Comparison of ENCODE assay signal across 9 cellular contexts in the genomic region with DNA sequence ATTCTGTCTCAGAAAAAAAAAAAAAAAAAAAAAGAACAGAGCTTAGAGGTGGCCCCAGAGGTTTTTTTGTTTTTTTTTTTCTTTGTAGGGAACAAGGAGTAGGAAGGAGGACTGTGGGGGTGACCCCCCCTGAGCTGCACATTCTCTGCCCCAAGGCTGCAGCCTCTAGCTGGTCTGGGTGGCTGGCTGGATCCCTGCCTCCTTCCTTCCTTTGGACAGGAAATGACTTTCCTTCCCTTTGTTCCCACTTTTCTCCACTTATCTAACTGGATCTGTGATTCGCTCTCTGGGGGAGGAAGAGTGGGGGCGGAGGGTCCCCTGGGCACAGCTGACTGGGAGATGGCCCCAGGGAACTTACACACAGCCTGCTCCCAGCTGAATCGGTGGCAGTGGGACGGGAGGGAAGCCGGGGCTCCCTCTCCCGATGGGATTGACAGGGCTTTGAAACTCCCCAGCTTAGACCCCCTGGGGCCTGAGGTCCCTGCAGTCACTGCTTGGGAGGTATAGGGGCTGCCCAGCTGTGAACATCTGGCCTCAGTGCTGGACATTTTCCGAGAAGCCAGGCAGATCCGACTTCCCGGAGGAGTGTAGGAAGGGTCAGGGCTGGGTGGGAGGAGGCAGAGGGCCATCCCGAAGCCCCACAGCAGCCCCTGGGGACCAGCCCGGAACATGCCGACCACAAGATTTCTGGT. TPM values are rescaled to one million over a fixed set of nuclear protein-coding genes. Genes with fewer than 3 reads are reported as not detected.
DNase-seq lines count a peak whose midpoint lies in the region; ATAC-seq and TF ChIP-seq lines count a peak whose summit lies in the region.
"Had no signal": no experiment of that assay in that cellular context is flagged by ENCODE, and none has a peak within 500 bp of the region (broad histone marks: within the 10 kb centered on the region; RNA-seq: fewer than 3 reads in every experiment).

No MANE protein-coding gene starts in this region.

- no peaks in the 10 kb centered on the region for H3K9me3 ChIP-seq in HUES6 (ENCODE audit: control insufficient read depth, insufficient read depth, low read depth, low read length)
- no peaks in the 10 kb centered on the region for H3K9me3 ChIP-seq in liver (ENCODE audit: control insufficient read depth in 4 of 4, low read length in 3 of 4)
- no peaks in the 10 kb centered on the region for H3K9me3 ChIP-seq in tibial artery

- H3K27me3 Mint-ChIP-seq in activated CD4-positive, alpha-beta memory T cell treated with anti-CD3 and anti-CD28 coated beads, Interleukin-2, amount 10 ng/mL, durations not matched to agents 7 days and 5 days: peaks cover 52% of the 10 kb centered on the region

- ATAC-seq in GM21529 (IDR thresholded peaks at IDR 0.05; ENCODE audit: unreplicated experiment): no peak

- TF ChIP-seq CTCF in liver (IDR thresholded peaks at IDR 0.05; ENCODE audit: low read depth, low read length, missing input control): no peak
- no peak for TF ChIP-seq CTCF in tibial artery (IDR thresholded peaks at IDR 0.05)

- H3K36me3 ChIP-seq in HUES6 (ENCODE audit: control insufficient read depth, insufficient read depth, low read length) (peaks cover 24% of the 10 kb centered on the region), liver (ENCODE audit: control insufficient read depth in 4 of 4, insufficient read depth in 3 of 4, low read depth in 1 of 4, low read length in 3 of 4) (peaks cover 0 to 4% (median 0%) of the 10 kb centered on the region in 4 donors), tibial artery (peaks cover 9 to 22% (median 9%) of the 10 kb centered on the region in 3 donors)

- H3K9me3 Mint-ChIP-seq in activated CD4-positive, alpha-beta memory T cell treated with anti-CD3 and anti-CD28 coated beads, Interleukin-2, amount 10 ng/mL, durations not matched to agents 7 days and 5 days: no peaks in the 10 kb centered on the region

- peak overlapping the region; percentile 91 for H3K9ac ChIP-seq in HUES6 (ENCODE audit: low read length)
- H3K9ac ChIP-seq in liver (ENCODE audit: low read depth in 1 of 2, low read length in 2 of 2): no peak overlapping the region

- peaks cover 10% of the 10 kb centered on the region for H3K4me1 Mint-ChIP-seq in activated CD4-positive, alpha-beta memory T cell treated with anti-CD3 and anti-CD28 coated beads, Interleukin-2, amount 10 ng/mL, durations not matched to agents 7 days and 5 days

- TF ChIP-seq RAD21 in liver (IDR thresholded peaks at IDR 0.05): no peak

- H3K27ac Mint-ChIP-seq in activated CD4-positive, alpha-beta memory T cell treated with anti-CD3 and anti-CD28 coated beads, Interleukin-2, amount 10 ng/mL, durations not matched to agents 7 days and 5 days: no peak overlapping the region

- H3K4me3 Mint-ChIP-seq in activated CD4-positive, alpha-beta memory T cell treated with anti-CD3 and anti-CD28 coated beads, Interleukin-2, amount 10 ng/mL, durations not matched to agents 7 days and 5 days: no peak overlapping the region

- H3K27ac ChIP-seq in HUES6 (ENCODE audit: low read depth, low read length) (peak overlapping the region; percentile 85; the same call in 1 of the 2 replicates), liver (ENCODE audit: low read depth in 1 of 2, low read length in 2 of 2) (peak overlapping the region; percentile 37 to 63), tibial artery (peak overlapping the region; percentile 95 to 97)

- 66% methylated on average over 12 of the region's 12 CpGs for WGBS in liver

- H3K27me3 ChIP-seq in HUES6 (ENCODE audit: control insufficient read depth, insufficient read depth, low read length) (peaks cover 12% of the 10 kb centered on the region; the same call in 1 of the 2 replicates), liver (ENCODE audit: control insufficient read depth in 4 of 4, insufficient read depth in 4 of 4, low read length in 3 of 4) (no peaks in the 10 kb centered on the region), tibial artery (no peaks in the 10 kb centered on the region)

- POLR2A ChIA-PET in activated CD4-positive, alpha-beta memory T cell treated with anti-CD3 and anti-CD28 coated beads, Interleukin-2, amount 10 ng/mL, durations not matched to agents 7 days and 5 days (lab: Charles Lee): no interaction called here

- CTCF ChIA-PET in activated CD4-positive, alpha-beta memory T cell treated with anti-CD3 and anti-CD28 coated beads, Interleukin-2, amount 10 ng/mL, durations not matched to agents 7 days and 5 days (lab: Charles Lee): no interaction called here

- peak; percentile 58 for DNase-seq in dermis blood vessel endothelial cell
- DNase-seq in tibial artery: peak; percentile 47 to 87
- DNase-seq in NCI-H526 treated with DMSO at 0.1 percent for 48 hours (lab: John Stamatoyannopoulos, UW): no peak
- no peak for DNase-seq in activated CD4-positive, alpha-beta memory T cell treated with anti-CD3 and anti-CD28 coated beads, Interleukin-2, amount 10 ng/mL, durations not matched to agents 7 days and 5 days
- no peak for DNase-seq in Ammon's horn (ENCODE audit: low spot score)
- DNase-seq: NCI-H1436 had no signal

- no peaks in the 10 kb centered on the region for H3K36me3 Mint-ChIP-seq in activated CD4-positive, alpha-beta memory T cell treated with anti-CD3 and anti-CD28 coated beads, Interleukin-2, amount 10 ng/mL, durations not matched to agents 7 days and 5 days (ENCODE audit: low read depth)

- H3K4me3 ChIP-seq in HUES6 (ENCODE audit: low read depth, low read length) (peak overlapping the region; percentile 90), liver (ENCODE audit: low read depth in 1 of 3, low read length in 3 of 3) (no peak overlapping the region), tibial artery (peak overlapping the region; percentile 79 to 90)

- peaks cover 45% of the 10 kb centered on the region for H3K4me1 ChIP-seq in HUES6 (ENCODE audit: control insufficient read depth, insufficient read depth, low read length)
- peaks cover 0 to 6% (median 5%) of the 10 kb centered on the region in 4 donors for H3K4me1 ChIP-seq in liver (ENCODE audit: control insufficient read depth in 4 of 4, insufficient read depth in 4 of 4, low read length in 3 of 4)
- H3K4me1 ChIP-seq in tibial artery: peaks cover 0 to 83% (median 70%) of the 10 kb centered on the region in 4 donors

- intact Hi-C loops in tibial artery (cut with DNase I; ENCODE audit: low total_unique reads): no loop called here

TF ChIP-seq in liver, 16 proteins besides CTCF, POLR2A, EP300 and RAD21:
- TF ChIP-seq TAF1 (conservative IDR thresholded peaks at IDR 0.05) (no peak), YY1 (IDR thresholded peaks at IDR 0.05) (no peak), JUND (IDR thresholded peaks at IDR 0.05) (no peak), HNF4A (conservative IDR thresholded peaks at IDR 0.05) (no peak), HNF4G (IDR thresholded peaks at IDR 0.05) (no peak)
- TF ChIP-seq, protein P1, sequence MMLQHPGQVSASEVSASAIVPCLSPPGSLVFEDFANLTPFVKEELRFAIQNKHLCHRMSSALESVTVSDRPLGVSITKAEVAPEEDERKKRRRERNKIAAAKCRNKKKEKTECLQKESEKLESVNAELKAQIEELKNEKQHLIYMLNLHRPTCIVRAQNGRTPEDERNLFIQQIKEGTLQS (IDR thresholded peaks at IDR 0.05): no peak
- TF ChIP-seq, protein P2, sequence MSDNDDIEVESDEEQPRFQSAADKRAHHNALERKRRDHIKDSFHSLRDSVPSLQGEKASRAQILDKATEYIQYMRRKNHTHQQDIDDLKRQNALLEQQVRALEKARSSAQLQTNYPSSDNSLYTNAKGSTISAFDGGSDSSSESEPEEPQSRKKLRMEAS (IDR thresholded peaks at IDR 0.05): no peak

RNA-seq across cellular contexts. Expression of a gene that starts 2.1 kb away (rescaled TPM):
- total RNA-seq in dermis blood vessel endothelial cell: 195 and 296 TPM in 2 replicates
- total RNA-seq in liver: 1 to 10 TPM; 3.6 to 6.4 TPM
- polyA plus RNA-seq in liver: 1 to 10 TPM; 3.6 to 3.8 TPM
- total RNA-seq in activated CD4-positive, alpha-beta memory T cell treated with anti-CD3 and anti-CD28 coated beads, Interleukin-2, amount 10 ng/mL, durations not matched to agents 7 days and 5 days: not detected

RNA-seq across cellular contexts. Expression of a gene that starts 18.4 kb away (rescaled TPM):
- total RNA-seq in dermis blood vessel endothelial cell: not detected in 2 replicates
- 1 to 10 TPM; 5.6 to 5.8 TPM for total RNA-seq in liver
- polyA plus RNA-seq in liver: 10 to 100 TPM; 20.9 to 26.3 TPM
- total RNA-seq in activated CD4-positive, alpha-beta memory T cell treated with anti-CD3 and anti-CD28 coated beads, Interleukin-2, amount 10 ng/mL, durations not matched to agents 7 days and 5 days: not detected

RNA-seq across cellular contexts. Expression of a gene that starts 24.6 kb away (rescaled TPM):
- total RNA-seq in dermis blood vessel endothelial cell (0.33 and 1.7 TPM in 2 replicates), liver (1 to 10 TPM in 1 of 2 donors, under 1 TPM in 1; 0.79 to 7.3 TPM)
- polyA plus RNA-seq in liver: 1 to 10 TPM; 1.8 to 3.1 TPM
- 1 to 10 TPM; 1.4 to 1.9 TPM for total RNA-seq in activated CD4-positive, alpha-beta memory T cell treated with anti-CD3 and anti-CD28 coated beads, Interleukin-2, amount 10 ng/mL, durations not matched to agents 7 days and 5 days

RNA-seq across cellular contexts. Expression of a gene that starts 46.8 kb away (rescaled TPM):
- total RNA-seq in dermis blood vessel endothelial cell (2.1 and 3.4 TPM in 2 replicates), liver (1 to 10 TPM in 1 of 2 donors, under 1 TPM in 1; 0.84 to 2.9 TPM)
- 1 to 10 TPM in 1 of 2 donors, under 1 TPM in 1; 0.50 to 1.9 TPM for polyA plus RNA-seq in liver
- 1 to 10 TPM; 1.5 to 1.6 TPM for total RNA-seq in activated CD4-positive, alpha-beta memory T cell treated with anti-CD3 and anti-CD28 coated beads, Interleukin-2, amount 10 ng/mL, durations not matched to agents 7 days and 5 days

Comparison
In these comparisons a context has a peak if more than half of its experiments do, and no peak if none do; other contexts are left out.
1. H3K4me3 ChIP-seq: peak in HUES6 (single experiment) and tibial artery (2 of 2); none in liver (0 of 3).
2. DNase-seq: peak in dermis blood vessel endothelial cell (single experiment) and tibial artery (2 of 2); none in NCI-H526 treated with DMSO at 0.1 percent for 48 hours (single experiment), activated CD4-positive, alpha-beta memory T cell treated with anti-CD3 and anti-CD28 coated beads, Interleukin-2, amount 10 ng/mL, durations not matched to agents 7 days and 5 days (single experiment) and Ammon's horn (single experiment).
3. RNA of a gene that starts 2.1 kb away (total RNA-seq): 195 to 296 TPM in dermis blood vessel endothelial cell; 3.6 to 6.4 TPM in liver and not detected in activated CD4-positive, alpha-beta memory T cell treated with anti-CD3 and anti-CD28 coated beads, Interleukin-2, amount 10 ng/mL, durations not matched to agents 7 days and 5 days; every median in the first group is over 10 times any median in the second.
4. Peak in every context shown above with its lines, with median percentiles within 50 percentile points of each other: H3K27ac ChIP-seq.